In genomic region chr10:3926675-3927525, GRCh38 we compare ENCODE assay signal across 1 cellular context.
TF ChIP-seq lines count a peak whose summit lies in the region.

No MANE protein-coding gene starts in this region.

TF ChIP-seq in GM23338, 12 proteins besides CTCF, POLR2A, EP300 and RAD21 (continued from another document):
- no peak for TF ChIP-seq POLR2AphosphoS5 (IDR thresholded peaks at IDR 0.05; ENCODE audit: low read depth)
- TF ChIP-seq JUNB (IDR thresholded peaks at IDR 0.05; ENCODE audit: unreplicated experiment): no peak
- no peak for TF ChIP-seq EZH2 (IDR thresholded peaks at IDR 0.05; ENCODE audit: low read depth, unreplicated experiment)
- TF ChIP-seq EZH2phosphoT487 (IDR thresholded peaks at IDR 0.05; ENCODE audit: unreplicated experiment): no peak
- no peak for TF ChIP-seq STAT1 (IDR thresholded peaks at IDR 0.05; ENCODE audit: unreplicated experiment)
- no peak for TF ChIP-seq ZNF462 (CRISPR knock-in tag; IDR thresholded peaks at IDR 0.05)
